Comparison of ENCODE assay signal across 1 cellular context in genomic region chr10:1056326-1057105, GRCh38.
TF ChIP-seq lines count a peak whose summit lies in the region.

A gene with protein sequence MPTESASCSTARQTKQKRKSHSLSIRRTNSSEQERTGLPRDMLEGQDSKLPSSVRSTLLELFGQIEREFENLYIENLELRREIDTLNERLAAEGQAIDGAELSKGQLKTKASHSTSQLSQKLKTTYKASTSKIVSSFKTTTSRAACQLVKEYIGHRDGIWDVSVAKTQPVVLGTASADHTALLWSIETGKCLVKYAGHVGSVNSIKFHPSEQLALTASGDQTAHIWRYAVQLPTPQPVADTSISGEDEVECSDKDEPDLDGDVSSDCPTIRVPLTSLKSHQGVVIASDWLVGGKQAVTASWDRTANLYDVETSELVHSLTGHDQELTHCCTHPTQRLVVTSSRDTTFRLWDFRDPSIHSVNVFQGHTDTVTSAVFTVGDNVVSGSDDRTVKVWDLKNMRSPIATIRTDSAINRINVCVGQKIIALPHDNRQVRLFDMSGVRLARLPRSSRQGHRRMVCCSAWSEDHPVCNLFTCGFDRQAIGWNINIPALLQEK (plus strand): TSS chr10:1056385. CDS start chr10:1072156, 15,771 bp downstream.

TF ChIP-seq in HEK293, 187 proteins besides CTCF, POLR2A, EP300 and RAD21 (continued from another document and continues in another):
- TF ChIP-seq ZBTB26 (tag by site-specific recombination; optimal IDR thresholded peaks at IDR 0.05) (peak; percentile 88), ZNF211 (tag by site-specific recombination; IDR thresholded peaks at IDR 0.05; ENCODE audit: low read depth) (no peak), ZNF223 (tag by site-specific recombination; IDR thresholded peaks at IDR 0.05) (peak; percentile 89; the same call in 1 of the 2 replicates), ZNF561 (tag by site-specific recombination; IDR thresholded peaks at IDR 0.05; ENCODE audit: borderline replicate concordance) (peak; percentile 93; the same call in 1 of the 2 replicates), ZNF335 (tag by site-specific recombination; conservative IDR thresholded peaks at IDR 0.05) (peak; percentile 98), FEZF1 (tag by site-specific recombination; IDR thresholded peaks at IDR 0.05) (no peak), ZSCAN30 (tag by site-specific recombination; IDR thresholded peaks at IDR 0.05) (0 out of 2 replicates have a peak, but pooled peaks have one; percentile 62), ZNF146 (tag by site-specific recombination; IDR thresholded peaks at IDR 0.05) (no peak), ZBTB21 (tag by site-specific recombination; IDR thresholded peaks at IDR 0.05) (peak; percentile 22), ZFP41 (tag by site-specific recombination; IDR thresholded peaks at IDR 0.05; ENCODE audit: borderline replicate concordance) (no peak), SCRT2 (tag by site-specific recombination; IDR thresholded peaks at IDR 0.05) (peak; percentile 70; the same call in 1 of the 2 replicates), ZNF629 (tag by site-specific recombination; IDR thresholded peaks at IDR 0.05) (peak; percentile 70), ZBTB17 (tag by site-specific recombination; IDR thresholded peaks at IDR 0.05) (peak; percentile 76), KLF16 (tag by site-specific recombination; IDR thresholded peaks at IDR 0.05) (peak; percentile 58; the same call in 1 of the 2 replicates), MYNN (tag by site-specific recombination; IDR thresholded peaks at IDR 0.05; ENCODE audit: borderline replicate concordance) (no peak), ZNF114 (tag by site-specific recombination; IDR thresholded peaks at IDR 0.05) (no peak), SP2 (tag by site-specific recombination; IDR thresholded peaks at IDR 0.05) (peak; percentile 94), ZNF391 (tag by site-specific recombination; IDR thresholded peaks at IDR 0.05; ENCODE audit: borderline replicate concordance, low read depth) (peak; percentile 85), ZNF571 (tag by site-specific recombination; IDR thresholded peaks at IDR 0.05) (no peak), ZNF596 (tag by site-specific recombination; IDR thresholded peaks at IDR 0.05) (0 out of 2 replicates have a peak, but pooled peaks have one; percentile 31), ZSCAN5A (tag by site-specific recombination; IDR thresholded peaks at IDR 0.05) (no peak), ZNF707 (tag by site-specific recombination; IDR thresholded peaks at IDR 0.05) (no peak), ZNF2 (tag by site-specific recombination; IDR thresholded peaks at IDR 0.05) (peak; percentile 63; the same call in 1 of the 2 replicates), ZNF600 (tag by site-specific recombination; IDR thresholded peaks at IDR 0.05) (peak; percentile 41; the same call in 1 of the 2 replicates), ZNF394 (tag by site-specific recombination; IDR thresholded peaks at IDR 0.05; ENCODE audit: borderline replicate concordance) (no peak), ZNF16 (tag by site-specific recombination; IDR thresholded peaks at IDR 0.05; ENCODE audit: low read depth) (no peak), ZNF76 (tag by site-specific recombination; IDR thresholded peaks at IDR 0.05; ENCODE audit: borderline replicate concordance, low read depth) (peak; percentile 80), ZBTB44 (tag by site-specific recombination; IDR thresholded peaks at IDR 0.05) (peak; percentile 98), ZNF660 (tag by site-specific recombination; IDR thresholded peaks at IDR 0.05) (peak; percentile 81), ZBTB48 (tag by site-specific recombination; IDR thresholded peaks at IDR 0.05) (no peak; the same call in 1 of the 2 replicates), SP7 (tag by site-specific recombination; IDR thresholded peaks at IDR 0.05) (peak; percentile 60), ZNF184 (tag by site-specific recombination; IDR thresholded peaks at IDR 0.05) (peak; percentile 8; the same call in 1 of the 2 replicates), ZNF621 (tag by site-specific recombination; IDR thresholded peaks at IDR 0.05) (no peak), ZNF560 (tag by site-specific recombination; IDR thresholded peaks at IDR 0.05; ENCODE audit: borderline replicate concordance) (no peak), MEIS1 (CRISPR knock-in tag; IDR thresholded peaks at IDR 0.05; ENCODE audit: borderline replicate concordance) (no peak), ZNF623 (tag by site-specific recombination; IDR thresholded peaks at IDR 0.05) (0 out of 2 replicates have a peak, but pooled peaks have one; percentile 6), ZBTB7A (tag by site-specific recombination; IDR thresholded peaks at IDR 0.05; ENCODE audit: low read depth) (peak; percentile 96), ZNF626 (tag by site-specific recombination; IDR thresholded peaks at IDR 0.05) (no peak), OVOL3 (tag by site-specific recombination; IDR thresholded peaks at IDR 0.05) (no peak; the same call in 1 of the 2 replicates), REST (tag by site-specific recombination; IDR thresholded peaks at IDR 0.05) (no peak), MZF1 (tag by site-specific recombination; IDR thresholded peaks at IDR 0.05; ENCODE audit: borderline replicate concordance) (no peak), ZNF37A (tag by site-specific recombination; IDR thresholded peaks at IDR 0.05) (peak; percentile 43; the same call in 1 of the 2 replicates), ZNF777 (tag by site-specific recombination; IDR thresholded peaks at IDR 0.05; ENCODE audit: borderline replicate concordance) (no peak), ZNF311 (tag by site-specific recombination; IDR thresholded peaks at IDR 0.05; ENCODE audit: borderline replicate concordance) (no peak), ZNF341 (tag by site-specific recombination; IDR thresholded peaks at IDR 0.05; ENCODE audit: low read depth) (peak; percentile 12; the same call in 1 of the 2 replicates), ZNF558 (tag by site-specific recombination; IDR thresholded peaks at IDR 0.05) (no peak)
- TF ChIP-seq, protein P1, sequence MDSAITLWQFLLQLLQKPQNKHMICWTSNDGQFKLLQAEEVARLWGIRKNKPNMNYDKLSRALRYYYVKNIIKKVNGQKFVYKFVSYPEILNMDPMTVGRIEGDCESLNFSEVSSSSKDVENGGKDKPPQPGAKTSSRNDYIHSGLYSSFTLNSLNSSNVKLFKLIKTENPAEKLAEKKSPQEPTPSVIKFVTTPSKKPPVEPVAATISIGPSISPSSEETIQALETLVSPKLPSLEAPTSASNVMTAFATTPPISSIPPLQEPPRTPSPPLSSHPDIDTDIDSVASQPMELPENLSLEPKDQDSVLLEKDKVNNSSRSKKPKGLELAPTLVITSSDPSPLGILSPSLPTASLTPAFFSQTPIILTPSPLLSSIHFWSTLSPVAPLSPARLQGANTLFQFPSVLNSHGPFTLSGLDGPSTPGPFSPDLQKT (IDR thresholded peaks at IDR 0.05; ENCODE audit: borderline replicate concordance, low read depth, low read length), result peak; percentile 46; the same call in 1 of the 2 replicates
- TF ChIP-seq, protein P2, sequence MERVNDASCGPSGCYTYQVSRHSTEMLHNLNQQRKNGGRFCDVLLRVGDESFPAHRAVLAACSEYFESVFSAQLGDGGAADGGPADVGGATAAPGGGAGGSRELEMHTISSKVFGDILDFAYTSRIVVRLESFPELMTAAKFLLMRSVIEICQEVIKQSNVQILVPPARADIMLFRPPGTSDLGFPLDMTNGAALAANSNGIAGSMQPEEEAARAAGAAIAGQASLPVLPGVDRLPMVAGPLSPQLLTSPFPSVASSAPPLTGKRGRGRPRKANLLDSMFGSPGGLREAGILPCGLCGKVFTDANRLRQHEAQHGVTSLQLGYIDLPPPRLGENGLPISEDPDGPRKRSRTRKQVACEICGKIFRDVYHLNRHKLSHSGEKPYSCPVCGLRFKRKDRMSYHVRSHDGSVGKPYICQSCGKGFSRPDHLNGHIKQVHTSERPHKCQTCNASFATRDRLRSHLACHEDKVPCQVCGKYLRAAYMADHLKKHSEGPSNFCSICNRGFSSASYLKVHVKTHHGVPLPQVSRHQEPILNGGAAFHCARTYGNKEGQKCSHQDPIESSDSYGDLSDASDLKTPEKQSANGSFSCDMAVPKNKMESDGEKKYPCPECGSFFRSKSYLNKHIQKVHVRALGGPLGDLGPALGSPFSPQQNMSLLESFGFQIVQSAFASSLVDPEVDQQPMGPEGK (tag by site-specific recombination; IDR thresholded peaks at IDR 0.05), result peak; percentile 93
- TF ChIP-seq, protein P3, sequence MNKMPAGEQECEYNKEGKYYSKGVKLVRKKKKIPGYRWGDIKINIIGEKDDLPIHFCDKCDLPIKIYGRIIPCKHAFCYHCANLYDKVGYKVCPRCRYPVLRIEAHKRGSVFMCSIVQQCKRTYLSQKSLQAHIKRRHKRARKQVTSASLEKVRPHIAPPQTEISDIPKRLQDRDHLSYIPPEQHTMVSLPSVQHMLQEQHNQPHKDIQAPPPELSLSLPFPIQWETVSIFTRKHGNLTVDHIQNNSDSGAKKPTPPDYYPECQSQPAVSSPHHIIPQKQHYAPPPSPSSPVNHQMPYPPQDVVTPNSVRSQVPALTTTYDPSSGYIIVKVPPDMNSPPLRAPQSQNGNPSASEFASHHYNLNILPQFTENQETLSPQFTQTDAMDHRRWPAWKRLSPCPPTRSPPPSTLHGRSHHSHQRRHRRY (tag by site-specific recombination; IDR thresholded peaks at IDR 0.05), result no peak
- TF ChIP-seq, protein P4, sequence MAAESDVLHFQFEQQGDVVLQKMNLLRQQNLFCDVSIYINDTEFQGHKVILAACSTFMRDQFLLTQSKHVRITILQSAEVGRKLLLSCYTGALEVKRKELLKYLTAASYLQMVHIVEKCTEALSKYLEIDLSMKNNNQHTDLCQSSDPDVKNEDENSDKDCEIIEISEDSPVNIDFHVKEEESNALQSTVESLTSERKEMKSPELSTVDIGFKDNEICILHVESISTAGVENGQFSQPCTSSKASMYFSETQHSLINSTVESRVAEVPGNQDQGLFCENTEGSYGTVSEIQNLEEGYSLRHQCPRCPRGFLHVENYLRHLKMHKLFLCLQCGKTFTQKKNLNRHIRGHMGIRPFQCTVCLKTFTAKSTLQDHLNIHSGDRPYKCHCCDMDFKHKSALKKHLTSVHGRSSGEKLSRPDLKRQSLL (tag by site-specific recombination; IDR thresholded peaks at IDR 0.05), result no peak
- TF ChIP-seq, protein P5, sequence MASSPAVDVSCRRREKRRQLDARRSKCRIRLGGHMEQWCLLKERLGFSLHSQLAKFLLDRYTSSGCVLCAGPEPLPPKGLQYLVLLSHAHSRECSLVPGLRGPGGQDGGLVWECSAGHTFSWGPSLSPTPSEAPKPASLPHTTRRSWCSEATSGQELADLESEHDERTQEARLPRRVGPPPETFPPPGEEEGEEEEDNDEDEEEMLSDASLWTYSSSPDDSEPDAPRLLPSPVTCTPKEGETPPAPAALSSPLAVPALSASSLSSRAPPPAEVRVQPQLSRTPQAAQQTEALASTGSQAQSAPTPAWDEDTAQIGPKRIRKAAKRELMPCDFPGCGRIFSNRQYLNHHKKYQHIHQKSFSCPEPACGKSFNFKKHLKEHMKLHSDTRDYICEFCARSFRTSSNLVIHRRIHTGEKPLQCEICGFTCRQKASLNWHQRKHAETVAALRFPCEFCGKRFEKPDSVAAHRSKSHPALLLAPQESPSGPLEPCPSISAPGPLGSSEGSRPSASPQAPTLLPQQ (tag by site-specific recombination; IDR thresholded peaks at IDR 0.05), result 0 out of 2 replicates have a peak, but pooled peaks have one; percentile 28
